ENCODE assay signal across 1 cellular context in the genomic region with DNA sequence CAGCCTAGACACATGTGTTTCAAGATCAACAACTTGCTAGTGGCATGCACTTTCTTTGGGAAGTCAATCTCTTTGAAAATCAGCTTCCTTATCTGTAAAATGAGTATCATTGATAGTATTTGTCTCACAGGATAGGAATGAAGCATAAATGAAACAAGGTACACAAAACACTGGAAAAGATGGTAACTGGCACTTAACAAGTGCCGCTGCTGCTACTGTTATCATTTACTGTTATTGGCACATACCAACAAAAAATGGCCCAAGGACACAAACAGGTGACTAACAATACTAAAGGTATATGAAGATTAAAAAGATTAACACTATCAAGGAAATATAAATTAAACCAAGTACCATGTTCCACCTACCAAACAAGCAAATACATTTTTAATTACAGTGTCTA.
TF ChIP-seq lines count a peak whose summit lies in the region.

No MANE protein-coding gene starts in this region.

TF ChIP-seq in WTC11, 78 proteins besides CTCF, POLR2A, EP300 and RAD21 (continued from another document):
- TF ChIP-seq, protein P1, sequence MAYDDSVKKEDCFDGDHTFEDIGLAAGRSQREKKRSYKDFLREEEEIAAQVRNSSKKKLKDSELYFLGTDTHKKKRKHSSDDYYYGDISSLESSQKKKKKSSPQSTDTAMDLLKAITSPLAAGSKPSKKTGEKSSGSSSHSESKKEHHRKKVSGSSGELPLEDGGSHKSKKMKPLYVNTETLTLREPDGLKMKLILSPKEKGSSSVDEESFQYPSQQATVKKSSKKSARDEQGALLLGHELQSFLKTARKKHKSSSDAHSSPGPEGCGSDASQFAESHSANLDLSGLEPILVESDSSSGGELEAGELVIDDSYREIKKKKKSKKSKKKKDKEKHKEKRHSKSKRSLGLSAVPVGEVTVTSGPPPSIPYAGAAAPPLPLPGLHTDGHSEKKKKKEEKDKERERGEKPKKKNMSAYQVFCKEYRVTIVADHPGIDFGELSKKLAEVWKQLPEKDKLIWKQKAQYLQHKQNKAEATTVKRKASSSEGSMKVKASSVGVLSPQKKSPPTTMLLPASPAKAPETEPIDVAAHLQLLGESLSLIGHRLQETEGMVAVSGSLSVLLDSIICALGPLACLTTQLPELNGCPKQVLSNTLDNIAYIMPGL (CRISPR knock-in tag; IDR thresholded peaks at IDR 0.05) = no peak
- no peak for TF ChIP-seq RORB (CRISPR knock-in tag; IDR thresholded peaks at IDR 0.05)
- TF ChIP-seq ZNF138 (CRISPR knock-in tag; conservative IDR thresholded peaks at IDR 0.05) = no peak
- no peak for TF ChIP-seq GABPB1 (CRISPR knock-in tag; IDR thresholded peaks at IDR 0.05)
- no peak for TF ChIP-seq ZNF121 (CRISPR knock-in tag; IDR thresholded peaks at IDR 0.05)
- no peak for TF ChIP-seq GTF2I (CRISPR knock-in tag; conservative IDR thresholded peaks at IDR 0.05)
- TF ChIP-seq, protein P2, sequence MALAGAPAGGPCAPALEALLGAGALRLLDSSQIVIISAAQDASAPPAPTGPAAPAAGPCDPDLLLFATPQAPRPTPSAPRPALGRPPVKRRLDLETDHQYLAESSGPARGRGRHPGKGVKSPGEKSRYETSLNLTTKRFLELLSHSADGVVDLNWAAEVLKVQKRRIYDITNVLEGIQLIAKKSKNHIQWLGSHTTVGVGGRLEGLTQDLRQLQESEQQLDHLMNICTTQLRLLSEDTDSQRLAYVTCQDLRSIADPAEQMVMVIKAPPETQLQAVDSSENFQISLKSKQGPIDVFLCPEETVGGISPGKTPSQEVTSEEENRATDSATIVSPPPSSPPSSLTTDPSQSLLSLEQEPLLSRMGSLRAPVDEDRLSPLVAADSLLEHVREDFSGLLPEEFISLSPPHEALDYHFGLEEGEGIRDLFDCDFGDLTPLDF (CRISPR knock-in tag; IDR thresholded peaks at IDR 0.05) = no peak
- TF ChIP-seq, protein P3, sequence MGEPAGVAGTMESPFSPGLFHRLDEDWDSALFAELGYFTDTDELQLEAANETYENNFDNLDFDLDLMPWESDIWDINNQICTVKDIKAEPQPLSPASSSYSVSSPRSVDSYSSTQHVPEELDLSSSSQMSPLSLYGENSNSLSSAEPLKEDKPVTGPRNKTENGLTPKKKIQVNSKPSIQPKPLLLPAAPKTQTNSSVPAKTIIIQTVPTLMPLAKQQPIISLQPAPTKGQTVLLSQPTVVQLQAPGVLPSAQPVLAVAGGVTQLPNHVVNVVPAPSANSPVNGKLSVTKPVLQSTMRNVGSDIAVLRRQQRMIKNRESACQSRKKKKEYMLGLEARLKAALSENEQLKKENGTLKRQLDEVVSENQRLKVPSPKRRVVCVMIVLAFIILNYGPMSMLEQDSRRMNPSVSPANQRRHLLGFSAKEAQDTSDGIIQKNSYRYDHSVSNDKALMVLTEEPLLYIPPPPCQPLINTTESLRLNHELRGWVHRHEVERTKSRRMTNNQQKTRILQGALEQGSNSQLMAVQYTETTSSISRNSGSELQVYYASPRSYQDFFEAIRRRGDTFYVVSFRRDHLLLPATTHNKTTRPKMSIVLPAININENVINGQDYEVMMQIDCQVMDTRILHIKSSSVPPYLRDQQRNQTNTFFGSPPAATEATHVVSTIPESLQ (CRISPR knock-in tag; IDR thresholded peaks at IDR 0.05) = no peak
- no peak for TF ChIP-seq ZNF416 (CRISPR knock-in tag; IDR thresholded peaks at IDR 0.05)
- TF ChIP-seq, protein P4, sequence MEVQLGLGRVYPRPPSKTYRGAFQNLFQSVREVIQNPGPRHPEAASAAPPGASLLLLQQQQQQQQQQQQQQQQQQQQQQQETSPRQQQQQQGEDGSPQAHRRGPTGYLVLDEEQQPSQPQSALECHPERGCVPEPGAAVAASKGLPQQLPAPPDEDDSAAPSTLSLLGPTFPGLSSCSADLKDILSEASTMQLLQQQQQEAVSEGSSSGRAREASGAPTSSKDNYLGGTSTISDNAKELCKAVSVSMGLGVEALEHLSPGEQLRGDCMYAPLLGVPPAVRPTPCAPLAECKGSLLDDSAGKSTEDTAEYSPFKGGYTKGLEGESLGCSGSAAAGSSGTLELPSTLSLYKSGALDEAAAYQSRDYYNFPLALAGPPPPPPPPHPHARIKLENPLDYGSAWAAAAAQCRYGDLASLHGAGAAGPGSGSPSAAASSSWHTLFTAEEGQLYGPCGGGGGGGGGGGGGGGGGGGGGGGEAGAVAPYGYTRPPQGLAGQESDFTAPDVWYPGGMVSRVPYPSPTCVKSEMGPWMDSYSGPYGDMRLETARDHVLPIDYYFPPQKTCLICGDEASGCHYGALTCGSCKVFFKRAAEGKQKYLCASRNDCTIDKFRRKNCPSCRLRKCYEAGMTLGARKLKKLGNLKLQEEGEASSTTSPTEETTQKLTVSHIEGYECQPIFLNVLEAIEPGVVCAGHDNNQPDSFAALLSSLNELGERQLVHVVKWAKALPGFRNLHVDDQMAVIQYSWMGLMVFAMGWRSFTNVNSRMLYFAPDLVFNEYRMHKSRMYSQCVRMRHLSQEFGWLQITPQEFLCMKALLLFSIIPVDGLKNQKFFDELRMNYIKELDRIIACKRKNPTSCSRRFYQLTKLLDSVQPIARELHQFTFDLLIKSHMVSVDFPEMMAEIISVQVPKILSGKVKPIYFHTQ (CRISPR knock-in tag; IDR thresholded peaks at IDR 0.05) = no peak
- TF ChIP-seq HMGA2 (CRISPR knock-in tag; IDR thresholded peaks at IDR 0.05) = no peak
- TF ChIP-seq, protein P5, sequence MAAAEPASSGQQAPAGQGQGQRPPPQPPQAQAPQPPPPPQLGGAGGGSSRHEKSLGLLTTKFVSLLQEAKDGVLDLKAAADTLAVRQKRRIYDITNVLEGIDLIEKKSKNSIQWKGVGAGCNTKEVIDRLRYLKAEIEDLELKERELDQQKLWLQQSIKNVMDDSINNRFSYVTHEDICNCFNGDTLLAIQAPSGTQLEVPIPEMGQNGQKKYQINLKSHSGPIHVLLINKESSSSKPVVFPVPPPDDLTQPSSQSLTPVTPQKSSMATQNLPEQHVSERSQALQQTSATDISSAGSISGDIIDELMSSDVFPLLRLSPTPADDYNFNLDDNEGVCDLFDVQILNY (CRISPR knock-in tag; IDR thresholded peaks at IDR 0.05) = no peak
- TF ChIP-seq, protein P6, sequence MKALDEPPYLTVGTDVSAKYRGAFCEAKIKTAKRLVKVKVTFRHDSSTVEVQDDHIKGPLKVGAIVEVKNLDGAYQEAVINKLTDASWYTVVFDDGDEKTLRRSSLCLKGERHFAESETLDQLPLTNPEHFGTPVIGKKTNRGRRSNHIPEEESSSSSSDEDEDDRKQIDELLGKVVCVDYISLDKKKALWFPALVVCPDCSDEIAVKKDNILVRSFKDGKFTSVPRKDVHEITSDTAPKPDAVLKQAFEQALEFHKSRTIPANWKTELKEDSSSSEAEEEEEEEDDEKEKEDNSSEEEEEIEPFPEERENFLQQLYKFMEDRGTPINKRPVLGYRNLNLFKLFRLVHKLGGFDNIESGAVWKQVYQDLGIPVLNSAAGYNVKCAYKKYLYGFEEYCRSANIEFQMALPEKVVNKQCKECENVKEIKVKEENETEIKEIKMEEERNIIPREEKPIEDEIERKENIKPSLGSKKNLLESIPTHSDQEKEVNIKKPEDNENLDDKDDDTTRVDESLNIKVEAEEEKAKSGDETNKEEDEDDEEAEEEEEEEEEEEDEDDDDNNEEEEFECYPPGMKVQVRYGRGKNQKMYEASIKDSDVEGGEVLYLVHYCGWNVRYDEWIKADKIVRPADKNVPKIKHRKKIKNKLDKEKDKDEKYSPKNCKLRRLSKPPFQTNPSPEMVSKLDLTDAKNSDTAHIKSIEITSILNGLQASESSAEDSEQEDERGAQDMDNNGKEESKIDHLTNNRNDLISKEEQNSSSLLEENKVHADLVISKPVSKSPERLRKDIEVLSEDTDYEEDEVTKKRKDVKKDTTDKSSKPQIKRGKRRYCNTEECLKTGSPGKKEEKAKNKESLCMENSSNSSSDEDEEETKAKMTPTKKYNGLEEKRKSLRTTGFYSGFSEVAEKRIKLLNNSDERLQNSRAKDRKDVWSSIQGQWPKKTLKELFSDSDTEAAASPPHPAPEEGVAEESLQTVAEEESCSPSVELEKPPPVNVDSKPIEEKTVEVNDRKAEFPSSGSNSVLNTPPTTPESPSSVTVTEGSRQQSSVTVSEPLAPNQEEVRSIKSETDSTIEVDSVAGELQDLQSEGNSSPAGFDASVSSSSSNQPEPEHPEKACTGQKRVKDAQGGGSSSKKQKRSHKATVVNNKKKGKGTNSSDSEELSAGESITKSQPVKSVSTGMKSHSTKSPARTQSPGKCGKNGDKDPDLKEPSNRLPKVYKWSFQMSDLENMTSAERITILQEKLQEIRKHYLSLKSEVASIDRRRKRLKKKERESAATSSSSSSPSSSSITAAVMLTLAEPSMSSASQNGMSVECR (CRISPR knock-in tag; IDR thresholded peaks at IDR 0.05; ENCODE audit: borderline replicate concordance) = no peak
- TF ChIP-seq JAZF1 (CRISPR knock-in tag; IDR thresholded peaks at IDR 0.05) = no peak
- TF ChIP-seq, protein P7, sequence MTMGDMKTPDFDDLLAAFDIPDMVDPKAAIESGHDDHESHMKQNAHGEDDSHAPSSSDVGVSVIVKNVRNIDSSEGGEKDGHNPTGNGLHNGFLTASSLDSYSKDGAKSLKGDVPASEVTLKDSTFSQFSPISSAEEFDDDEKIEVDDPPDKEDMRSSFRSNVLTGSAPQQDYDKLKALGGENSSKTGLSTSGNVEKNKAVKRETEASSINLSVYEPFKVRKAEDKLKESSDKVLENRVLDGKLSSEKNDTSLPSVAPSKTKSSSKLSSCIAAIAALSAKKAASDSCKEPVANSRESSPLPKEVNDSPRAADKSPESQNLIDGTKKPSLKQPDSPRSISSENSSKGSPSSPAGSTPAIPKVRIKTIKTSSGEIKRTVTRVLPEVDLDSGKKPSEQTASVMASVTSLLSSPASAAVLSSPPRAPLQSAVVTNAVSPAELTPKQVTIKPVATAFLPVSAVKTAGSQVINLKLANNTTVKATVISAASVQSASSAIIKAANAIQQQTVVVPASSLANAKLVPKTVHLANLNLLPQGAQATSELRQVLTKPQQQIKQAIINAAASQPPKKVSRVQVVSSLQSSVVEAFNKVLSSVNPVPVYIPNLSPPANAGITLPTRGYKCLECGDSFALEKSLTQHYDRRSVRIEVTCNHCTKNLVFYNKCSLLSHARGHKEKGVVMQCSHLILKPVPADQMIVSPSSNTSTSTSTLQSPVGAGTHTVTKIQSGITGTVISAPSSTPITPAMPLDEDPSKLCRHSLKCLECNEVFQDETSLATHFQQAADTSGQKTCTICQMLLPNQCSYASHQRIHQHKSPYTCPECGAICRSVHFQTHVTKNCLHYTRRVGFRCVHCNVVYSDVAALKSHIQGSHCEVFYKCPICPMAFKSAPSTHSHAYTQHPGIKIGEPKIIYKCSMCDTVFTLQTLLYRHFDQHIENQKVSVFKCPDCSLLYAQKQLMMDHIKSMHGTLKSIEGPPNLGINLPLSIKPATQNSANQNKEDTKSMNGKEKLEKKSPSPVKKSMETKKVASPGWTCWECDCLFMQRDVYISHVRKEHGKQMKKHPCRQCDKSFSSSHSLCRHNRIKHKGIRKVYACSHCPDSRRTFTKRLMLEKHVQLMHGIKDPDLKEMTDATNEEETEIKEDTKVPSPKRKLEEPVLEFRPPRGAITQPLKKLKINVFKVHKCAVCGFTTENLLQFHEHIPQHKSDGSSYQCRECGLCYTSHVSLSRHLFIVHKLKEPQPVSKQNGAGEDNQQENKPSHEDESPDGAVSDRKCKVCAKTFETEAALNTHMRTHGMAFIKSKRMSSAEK (CRISPR knock-in tag; IDR thresholded peaks at IDR 0.05; ENCODE audit: borderline replicate concordance) = no peak
